ENCODE assay signal across 25 cellular contexts in the genomic region with DNA sequence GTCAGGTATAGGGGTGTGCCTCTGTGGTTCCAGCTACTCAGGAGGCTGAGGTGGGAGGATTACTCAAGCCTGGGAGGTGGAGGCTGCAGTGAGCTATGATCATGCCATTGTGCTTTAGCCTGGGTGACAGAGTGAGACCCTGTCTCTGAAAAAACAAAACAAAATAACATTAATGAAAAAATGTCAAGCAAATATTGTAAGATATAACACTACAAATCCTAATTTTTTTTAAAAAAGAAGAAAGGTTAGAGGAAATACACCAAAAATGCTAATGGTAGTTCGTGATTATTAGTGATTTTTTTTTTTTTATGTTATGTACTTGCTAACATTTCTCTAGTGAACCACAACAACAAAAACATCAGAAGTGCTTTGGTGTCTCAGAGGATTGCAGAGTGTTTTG. TPM values are rescaled to one million over a fixed set of nuclear protein-coding genes. Genes with fewer than 3 reads are reported as not detected.
DNase-seq lines count a peak whose midpoint lies in the region; ATAC-seq, FAIRE-seq and TF ChIP-seq lines count a peak whose summit lies in the region.
"Had no signal": no experiment of that assay in that cellular context is flagged by ENCODE, and none has a peak within 500 bp of the region (broad histone marks: within the 10 kb centered on the region; RNA-seq: fewer than 3 reads in every experiment).

No MANE protein-coding gene starts in this region.

- peaks cover 4% of the 10 kb centered on the region for H3K79me2 ChIP-seq in HepG2 (ENCODE audit: insufficient read depth, low read length)
- no peaks in the 10 kb centered on the region for H3K79me2 ChIP-seq in astrocyte (ENCODE audit: insufficient read depth, low read length)
- no peaks in the 10 kb centered on the region for H3K79me2 ChIP-seq in hepatocyte

- H3K36me3 Mint-ChIP-seq in astrocyte (ENCODE audit: low read depth, unreplicated experiment) = no peaks in the 10 kb centered on the region
- H3K36me3 Mint-ChIP-seq: CD4-positive, alpha-beta memory T cell; CD4-positive, CD25-positive, alpha-beta regulatory T cell; CD8-positive, alpha-beta memory T cell had no signal

- in situ Hi-C loops in HepG2 (cut with HindIII; ENCODE audit: extremely low pct_ligation_motif_present, low pct_unique_long_range_greater_than_20kb) = no loop called here

- no peaks in the 10 kb centered on the region for H3K9me2 ChIP-seq in hepatocyte (replicated peaks; ENCODE audit: insufficient read depth)

- FAIRE-seq in HepG2 (lab: Jason Lieb, UNC) (no peak), astrocyte (lab: Jason Lieb, UNC) (peak; percentile 17)
- FAIRE-seq: A204.1, GM12878, GM12892, GM18507 had no signal

- no TSS peak for BruUV-seq in HepG2 (replicated peaks; lab: Mats Ljungman, UMichigan)

- POLR2A ChIA-PET in HepG2 (lab: Yijun Ruan, JAX) = no interaction called here

- H3K4me1 ChIP-seq in HepG2 (ENCODE audit: insufficient read depth, low read length) (no peaks in the 10 kb centered on the region), right lobe of liver (peaks cover 0 to 37% (median 14%) of the 10 kb centered on the region in 4 donors), astrocyte (ENCODE audit: insufficient read depth, low read length) (peaks cover 37% of the 10 kb centered on the region), hepatocyte (ENCODE audit: insufficient read depth) (no peaks in the 10 kb centered on the region)

- intact Hi-C loops in HepG2 (cut with micrococcal nuclease; ENCODE audit: unreplicated experiment) (no loop called here), right lobe of liver (cut with DNase I) (no loop called here)

- H3K27me3 ChIP-seq in HepG2 (ENCODE audit: control insufficient read depth in 1 of 2, insufficient read depth in 2 of 2, low read length in 2 of 2) = no peaks in the 10 kb centered on the region
- no peaks in the 10 kb centered on the region for H3K27me3 ChIP-seq in right lobe of liver
- H3K27me3 ChIP-seq in astrocyte (ENCODE audit: insufficient read depth, low read length) = no peaks in the 10 kb centered on the region
- no peaks in the 10 kb centered on the region for H3K27me3 ChIP-seq in hepatocyte
- H3K27me3 ChIP-seq: BE2C, BLaER1 had no signal

- H2AFZ ChIP-seq in HepG2 (ENCODE audit: low read length) (no peak overlapping the region), astrocyte (ENCODE audit: low read depth, low read length) (no peak overlapping the region), hepatocyte (no peak overlapping the region)

- H3K4me3 ChIP-seq in HepG2 (replicated peaks in 1 of 3; ENCODE audit: insufficient read depth in 1 of 3, low read depth in 2 of 3, low read length in 3 of 3) = no peak overlapping the region
- no peak overlapping the region for H3K4me3 ChIP-seq in right lobe of liver
- H3K4me3 ChIP-seq in astrocyte (ENCODE audit: insufficient read depth, low read depth, low read length) = no peak overlapping the region
- no peak overlapping the region for H3K4me3 ChIP-seq in hepatocyte
- H3K4me3 ChIP-seq: BLaER1, GM12878 had no signal

- H3K27ac ChIP-seq in HepG2 (ENCODE audit: extremely low read length, insufficient read depth, low read length) = no peak overlapping the region
- no peak overlapping the region for H3K27ac ChIP-seq in right lobe of liver
- H3K27ac ChIP-seq in astrocyte (ENCODE audit: low read depth, low read length) = no peak overlapping the region
- no peak overlapping the region for H3K27ac ChIP-seq in hepatocyte
- H3K27ac ChIP-seq: BLaER1 had no signal

- peaks cover 1% of the 10 kb centered on the region for H3K27me3 Mint-ChIP-seq in astrocyte (ENCODE audit: low read depth, unreplicated experiment)
- H3K27me3 Mint-ChIP-seq: CD4-positive, CD25-positive, alpha-beta regulatory T cell had no signal

- H3K27ac Mint-ChIP-seq in astrocyte (ENCODE audit: unreplicated experiment) = no peak overlapping the region
- H3K27ac Mint-ChIP-seq: CD14-positive monocyte; CD4-positive, alpha-beta memory T cell; CD4-positive, CD25-positive, alpha-beta regulatory T cell; CD8-positive, alpha-beta memory T cell had no signal

- no peak for DNase-seq in HepG2 (ENCODE audit: low spot score)
- no peak for DNase-seq in right lobe of liver
- no peak for DNase-seq in astrocyte (ENCODE audit: low read depth)
- DNase-seq in omental fat pad (ENCODE audit: low spot score) = no peak
- DNase-seq in hepatocyte (ENCODE audit: low spot score) = no peak
- DNase-seq: 8988T; ACHN; BE2C; CD4-positive, alpha-beta memory T cell; CD4-positive, CD25-positive, alpha-beta regulatory T cell; CD8-positive, alpha-beta memory T cell; COR-L47; DMS 273 treated with DMSO at 0.1 percent for 48 hours; DMS153; DMS53; DMS79; DND-41; EL; GDM1 had no signal

- peaks cover 6% of the 10 kb centered on the region for H3K9me3 Mint-ChIP-seq in astrocyte (ENCODE audit: unreplicated experiment)

- H4K20me1 ChIP-seq in HepG2 (ENCODE audit: insufficient read depth, low read length) = no peaks in the 10 kb centered on the region; the same call in 1 of the 2 replicates
- peaks cover 33% of the 10 kb centered on the region for H4K20me1 ChIP-seq in astrocyte (ENCODE audit: insufficient read depth, low read length)
- H4K20me1 ChIP-seq in hepatocyte (ENCODE audit: insufficient read depth, poor library complexity, severe bottlenecking) = no peaks in the 10 kb centered on the region

- no peak for TF ChIP-seq CTCF in HepG2 (CRISPR knock-in tag; IDR thresholded peaks at IDR 0.05)
- TF ChIP-seq CTCF in right lobe of liver (IDR thresholded peaks at IDR 0.05) = no peak
- no peak for TF ChIP-seq CTCF in astrocyte (IDR thresholded peaks at IDR 0.05; ENCODE audit: insufficient read depth, low read depth, low read length)
- no peak for TF ChIP-seq CTCF in omental fat pad (IDR thresholded peaks at IDR 0.05)
- no peak for TF ChIP-seq CTCF in hepatocyte (IDR thresholded peaks at IDR 0.05; ENCODE audit: poor library complexity)

- H3K9me3 ChIP-seq in HepG2 (ENCODE audit: low read length) (no peaks in the 10 kb centered on the region), right lobe of liver (no peaks in the 10 kb centered on the region), astrocyte (ENCODE audit: insufficient read depth, low read depth, low read length) (no peaks in the 10 kb centered on the region), hepatocyte (ENCODE audit: low read depth) (no peaks in the 10 kb centered on the region)
- H3K9me3 ChIP-seq: BE2C had no signal

- CTCF ChIA-PET in HepG2 (lab: Yijun Ruan, JAX; ENCODE audit: low intra/inter-chr PET ratio, low total read pairs) = no interaction called here

- TF ChIP-seq EP300 in HepG2 (IDR thresholded peaks at IDR 0.05; ENCODE audit: low read depth in 2 of 2, low read length in 2 of 2) (no peak), HepG2 (CRISPR knock-in tag; IDR thresholded peaks at IDR 0.05; ENCODE audit: borderline replicate concordance) (no peak)

- no peak overlapping the region for H3K9ac ChIP-seq in HepG2 (ENCODE audit: insufficient read depth, low read depth, low read length)
- no peak overlapping the region for H3K9ac ChIP-seq in astrocyte (ENCODE audit: low read length)
- H3K9ac ChIP-seq: BLaER1 had no signal

- peaks cover 19% of the 10 kb centered on the region for H3K4me1 Mint-ChIP-seq in astrocyte (ENCODE audit: low read depth, unreplicated experiment)

- no peak for TF ChIP-seq POLR2A in HepG2 (IDR thresholded peaks at IDR 0.05; ENCODE audit: insufficient read depth in 1 of 2, low read depth in 2 of 2, low read length in 2 of 2)
- no peak for TF ChIP-seq POLR2A in right lobe of liver (IDR thresholded peaks at IDR 0.05)

- TF ChIP-seq RAD21 in HepG2 (CRISPR knock-in tag; IDR thresholded peaks at IDR 0.05) = no peak

- H3K4me2 ChIP-seq in HepG2 (ENCODE audit: low read depth, low read length) = no peak overlapping the region
- no peak overlapping the region for H3K4me2 ChIP-seq in astrocyte (ENCODE audit: low read length)
- H3K4me2 ChIP-seq in hepatocyte = no peak overlapping the region
- H3K4me2 ChIP-seq: BLaER1 had no signal

- H3K36me3 ChIP-seq in HepG2 (replicated peaks in 1 of 2; ENCODE audit: control insufficient read depth in 1 of 2, insufficient read depth in 2 of 2, low read length in 2 of 2) (peaks cover 2 to 14% of the 10 kb centered on the region in 2 experiments; a peak in 4 of 5 replicates), right lobe of liver (no peaks in the 10 kb centered on the region), astrocyte (ENCODE audit: insufficient read depth, low read length) (no peaks in the 10 kb centered on the region), hepatocyte (replicated peaks; ENCODE audit: insufficient read depth, low read depth) (no peaks in the 10 kb centered on the region)
- H3K36me3 ChIP-seq: BE2C, BLaER1 had no signal

- no peak for ATAC-seq in HepG2
- no peak for ATAC-seq in right lobe of liver
- no peak for ATAC-seq in omental fat pad (ENCODE audit: low FRiP score)
- ATAC-seq: GM12878 had no signal

- H3K4me3 Mint-ChIP-seq in astrocyte (ENCODE audit: unreplicated experiment) = no peak overlapping the region
- H3K4me3 Mint-ChIP-seq: CD14-positive monocyte; CD4-positive, alpha-beta memory T cell; CD4-positive, CD25-positive, alpha-beta regulatory T cell; CD8-positive, alpha-beta memory T cell had no signal

- 90% methylated on average over 1 of the region's 1 CpG for WGBS in HepG2 (ENCODE audit: low lambda C conversion rate)
- 85% methylated on average over 1 of the region's 1 CpG for WGBS in right lobe of liver (ENCODE audit: insufficient coverage, low coverage, low lambda C conversion rate, missing lambda C conversion rate)
- 100% methylated on average over 1 of the region's 1 CpG for WGBS in hepatocyte (ENCODE audit: low lambda C conversion rate, missing lambda C conversion rate)

RNA-seq across cellular contexts. Expression of gene TSPAN9, which starts 47.7 kb away (rescaled TPM):
- total RNA-seq in HepG2 (2016; rRNA removed; fragmentation: Illumina TruSeq; extraction: Trizol) = 11.6 and 18.1 TPM in 2 replicates
- 2.5 and 3.1 TPM in 2 replicates for total RNA-seq in HepG2 (2016; cell fraction: cytosol; rRNA removed; fragmentation: Illumina TruSeq; extraction: Trizol; ENCODE audit: low read depth)
- 9.6 and 21.5 TPM in 2 replicates for total RNA-seq in HepG2 (2016; cell fraction: insoluble cytoplasmic fraction; rRNA removed; fragmentation: Illumina TruSeq; extraction: Trizol)
- total RNA-seq in HepG2 (2016; cell fraction: membrane; rRNA removed; fragmentation: Illumina TruSeq; extraction: Trizol) = 4.4 and 4.6 TPM in 2 replicates
- total RNA-seq in HepG2 (2016; cell fraction: nucleus; rRNA removed; fragmentation: Illumina TruSeq; extraction: Trizol) = 16.9 and 19.5 TPM in 2 replicates
- 42.3 and 58.2 TPM in 2 replicates for polyA plus RNA-seq in HepG2 (2011; rRNA removed)
- 38.6 and 41.6 TPM in 2 replicates for polyA plus RNA-seq in HepG2 (2011; cell fraction: cytosol; rRNA removed)
- 55.3 and 55.7 TPM in 2 replicates for polyA plus RNA-seq in HepG2 (2011; cell fraction: nucleus; rRNA removed)
- 27.2 and 58.7 TPM in 2 replicates for polyA plus RNA-seq in HepG2 (2012)
- polyA plus RNA-seq in HepG2 (2016; cell fraction: cytosol; fragmentation: Illumina TruSeq; extraction: Trizol; ENCODE audit: low read depth) = 2.2 and 3.0 TPM in 2 replicates
- polyA plus RNA-seq in HepG2 (2016; cell fraction: insoluble cytoplasmic fraction; fragmentation: Illumina TruSeq; extraction: Trizol; ENCODE audit: low read depth) = 9.6 and 13.8 TPM in 2 replicates
- 4.1 TPM in 2 replicates for polyA plus RNA-seq in HepG2 (2016; cell fraction: membrane; fragmentation: Illumina TruSeq; extraction: Trizol; ENCODE audit: low read depth)
- polyA plus RNA-seq in HepG2 (2016; cell fraction: nucleus; fragmentation: Illumina TruSeq; extraction: Trizol; ENCODE audit: insufficient read depth, low read depth) = 31.0 and 34.1 TPM in 2 replicates
- polyA minus RNA-seq in HepG2 (2011; rRNA and poly(A)+ RNA removed; ENCODE audit: low replicate concordance) = 9.4 and 96.3 TPM in 2 replicates
- polyA minus RNA-seq in HepG2 (2011; cell fraction: cytosol; rRNA and poly(A)+ RNA removed) = 25.1 and 32.3 TPM in 2 replicates
- polyA minus RNA-seq in HepG2 (2011; cell fraction: nucleus; rRNA and poly(A)+ RNA removed) = 27.2 and 29.7 TPM in 2 replicates
- 10 to 100 TPM; 23.7 to 53.2 (median 39.8) TPM for total RNA-seq in right lobe of liver
- 39.8 and 40.9 TPM in 2 replicates for total RNA-seq in astrocyte
- total RNA-seq in omental fat pad = 10 to 100 TPM; 23.4 to 43.3 (median 29.4) TPM
- total RNA-seq in hepatocyte = 35.3 and 38.6 TPM in 2 replicates
- 16.6 and 19.8 TPM in 2 replicates for polyA plus RNA-seq in hepatocyte
- polyA plus RNA-seq: CD4-positive, alpha-beta memory T cell; CD8-positive, alpha-beta memory T cell had no signal
